In the genomic region with DNA sequence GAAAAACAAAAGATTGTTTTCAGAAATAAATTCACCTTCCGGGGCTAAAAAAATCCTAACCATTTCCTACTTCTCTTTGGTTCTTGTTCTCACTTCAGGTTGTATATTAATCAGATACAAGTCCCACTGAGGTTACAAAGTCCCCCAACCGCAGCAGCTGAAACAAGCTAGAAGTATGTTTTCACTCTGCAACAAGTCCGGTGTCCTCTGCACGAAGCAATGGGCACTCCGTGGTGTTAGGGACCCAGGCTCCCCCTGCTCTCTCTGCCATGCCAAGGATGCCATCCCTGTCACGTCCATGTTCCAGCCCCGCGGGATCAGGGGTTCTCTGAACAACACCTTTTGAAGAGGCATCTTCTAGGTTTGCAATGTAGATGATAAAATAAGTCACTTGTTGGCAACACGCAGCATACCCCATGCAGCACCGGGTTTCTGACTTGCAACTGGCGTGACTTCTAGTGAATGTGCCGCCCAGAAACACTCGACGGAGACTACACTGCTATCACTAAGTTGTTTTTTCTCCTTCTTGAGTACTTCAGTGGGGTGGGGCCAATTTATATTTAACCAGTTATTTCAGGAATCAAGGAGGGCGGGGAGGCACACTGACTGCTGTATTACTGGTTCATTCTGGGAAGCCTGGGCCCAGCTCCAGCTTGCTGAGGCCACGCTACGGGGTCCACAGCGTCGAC, we compare ENCODE assay signal across 1 cellular context.
TF ChIP-seq lines count a peak whose summit lies in the region.

No MANE protein-coding gene starts in this region.

TF ChIP-seq in K562, 482 proteins besides CTCF, POLR2A, EP300 and RAD21:
- TF ChIP-seq TEAD2 (tag; IDR thresholded peaks at IDR 0.05) (no peak), PTRF (tag; IDR thresholded peaks at IDR 0.05) (no peak), KLF13 (tag; IDR thresholded peaks at IDR 0.05; ENCODE audit: borderline replicate concordance, low read depth) (no peak), XRCC3 (IDR thresholded peaks at IDR 0.05) (no peak), KAT8 (IDR thresholded peaks at IDR 0.05; ENCODE audit: low read depth) (no peak), KAT2B (IDR thresholded peaks at IDR 0.05; ENCODE audit: low read depth, low read length) (no peak), MYBL2 (IDR thresholded peaks at IDR 0.05; ENCODE audit: low read depth) (no peak), MYBL2 (CRISPR knock-in tag; IDR thresholded peaks at IDR 0.05; ENCODE audit: borderline replicate concordance) (no peak), MTA3 (IDR thresholded peaks at IDR 0.05; ENCODE audit: borderline replicate concordance) (no peak), MCM2 (IDR thresholded peaks at IDR 0.05; ENCODE audit: low read depth) (no peak)
- TF ChIP-seq, protein P1, sequence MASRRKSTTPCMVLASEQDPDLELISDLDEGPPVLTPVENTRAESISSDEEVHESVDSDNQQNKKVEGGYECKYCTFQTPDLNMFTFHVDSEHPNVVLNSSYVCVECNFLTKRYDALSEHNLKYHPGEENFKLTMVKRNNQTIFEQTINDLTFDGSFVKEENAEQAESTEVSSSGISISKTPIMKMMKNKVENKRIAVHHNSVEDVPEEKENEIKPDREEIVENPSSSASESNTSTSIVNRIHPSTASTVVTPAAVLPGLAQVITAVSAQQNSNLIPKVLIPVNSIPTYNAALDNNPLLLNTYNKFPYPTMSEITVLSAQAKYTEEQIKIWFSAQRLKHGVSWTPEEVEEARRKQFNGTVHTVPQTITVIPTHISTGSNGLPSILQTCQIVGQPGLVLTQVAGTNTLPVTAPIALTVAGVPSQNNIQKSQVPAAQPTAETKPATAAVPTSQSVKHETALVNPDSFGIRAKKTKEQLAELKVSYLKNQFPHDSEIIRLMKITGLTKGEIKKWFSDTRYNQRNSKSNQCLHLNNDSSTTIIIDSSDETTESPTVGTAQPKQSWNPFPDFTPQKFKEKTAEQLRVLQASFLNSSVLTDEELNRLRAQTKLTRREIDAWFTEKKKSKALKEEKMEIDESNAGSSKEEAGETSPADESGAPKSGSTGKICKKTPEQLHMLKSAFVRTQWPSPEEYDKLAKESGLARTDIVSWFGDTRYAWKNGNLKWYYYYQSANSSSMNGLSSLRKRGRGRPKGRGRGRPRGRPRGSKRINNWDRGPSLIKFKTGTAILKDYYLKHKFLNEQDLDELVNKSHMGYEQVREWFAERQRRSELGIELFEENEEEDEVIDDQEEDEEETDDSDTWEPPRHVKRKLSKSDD (conservative IDR thresholded peaks at IDR 0.05; ENCODE audit: low read length): no peak
